Comparison of ENCODE assay signal across 11 cellular contexts in the genomic region with DNA sequence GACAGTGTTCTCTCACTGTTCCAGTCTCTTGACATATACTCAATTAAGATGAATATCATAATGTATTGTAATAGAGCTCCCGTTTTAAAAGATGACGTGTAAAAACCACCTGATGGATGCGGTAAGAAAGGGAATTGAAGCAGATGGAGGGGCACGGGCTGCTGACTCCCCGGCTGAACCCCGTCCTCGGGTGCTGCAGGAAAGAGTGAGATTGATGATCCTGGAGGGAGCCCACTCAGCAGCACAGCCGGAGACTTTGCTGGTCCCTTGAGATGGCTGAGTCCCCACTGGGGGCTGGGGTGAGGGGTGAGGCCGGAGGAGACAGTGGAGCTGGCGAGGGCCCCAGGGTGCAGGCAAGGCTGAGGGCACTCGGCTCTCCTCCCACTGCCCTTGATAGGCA.
A peak's percentile ranks its signal among the peaks of the same experiment; 100 is the strongest.
DNase-seq lines count a peak whose midpoint lies in the region; ATAC-seq and TF ChIP-seq lines count a peak whose summit lies in the region.
"Had no signal": no experiment of that assay in that cellular context is flagged by ENCODE, and none has a peak within 500 bp of the region (broad histone marks: within the 10 kb centered on the region; RNA-seq: fewer than 3 reads in every experiment).

No MANE protein-coding gene starts in this region.

- intact Hi-C loops in activated CD8-positive, alpha-beta T cell treated with anti-CD3 and anti-CD28 coated beads for 36 hours (cut with micrococcal nuclease) = loop anchor here (5.0 kb wide), 1 partner anchor 95 kb away; no protein-coding TSS in a partner anchor
- intact Hi-C loops in body of pancreas (cut with DNase I) = no loop called here
- intact Hi-C loops in tibial artery (cut with DNase I; ENCODE audit: low total_unique reads) = no loop called here

- peaks cover 7% of the 10 kb centered on the region for H3K36me3 Mint-ChIP-seq in CD4-positive, CD25-positive, alpha-beta regulatory T cell
- H3K36me3 Mint-ChIP-seq in activated CD8-positive, alpha-beta T cell treated with anti-CD3 and anti-CD28 coated beads for 36 hours (ENCODE audit: low read depth) = peaks cover 44% of the 10 kb centered on the region
- H3K36me3 Mint-ChIP-seq: naive B cell had no signal

- CTCF ChIA-PET in HEK293 (lab: Yijun Ruan, JAX) = interaction anchor here (0.6 kb wide), 1 partner anchor 17 kb away, joined by 5 read pairs; no protein-coding TSS in a partner anchor
- CTCF ChIA-PET in activated CD8-positive, alpha-beta T cell treated with anti-CD3 and anti-CD28 coated beads for 36 hours (lab: Charles Lee) = interaction anchor here (0.7 to 1.7 kb wide), 6 partner anchors 19 to 137 kb away, joined by 3 to 5 read pairs (median 3); no protein-coding TSS in a partner anchor

- H3K36me3 ChIP-seq in CD4-positive, CD25-positive, alpha-beta regulatory T cell (ENCODE audit: control insufficient read depth, insufficient read depth, low read length) = no peaks in the 10 kb centered on the region
- peaks cover 0 to 12% of the 10 kb centered on the region in 2 experiments; a peak in 2 of 3 replicates for H3K36me3 ChIP-seq in HEK293 (ENCODE audit: control insufficient read depth in 2 of 2, insufficient read depth in 1 of 2, low read length in 2 of 2)
- peaks cover 7% of the 10 kb centered on the region for H3K36me3 ChIP-seq in mesodermal cell (ENCODE audit: control insufficient read depth, insufficient read depth, low read length)
- H3K36me3 ChIP-seq in body of pancreas (replicated peaks in 1 of 2; ENCODE audit: insufficient read depth in 1 of 2, low read depth in 2 of 2) = no peaks in the 10 kb centered on the region
- peaks cover 0 to 7% (median 5%) of the 10 kb centered on the region in 3 donors for H3K36me3 ChIP-seq in tibial artery

- TF ChIP-seq CTCF in HEK293 (tag by site-specific recombination; IDR thresholded peaks at IDR 0.05) (no peak), body of pancreas (IDR thresholded peaks at IDR 0.05) (no peak), tibial artery (IDR thresholded peaks at IDR 0.05) (no peak)
- no peak for TF ChIP-seq CTCF in activated CD8-positive, alpha-beta T cell treated with anti-CD3 and anti-CD28 coated beads for 36 hours (IDR thresholded peaks at IDR 0.05)

- peak overlapping the region; percentile 71 for H3K4me3 ChIP-seq in CD4-positive, CD25-positive, alpha-beta regulatory T cell (ENCODE audit: low read depth, low read length)
- no peak overlapping the region for H3K4me3 ChIP-seq in HEK293 (ENCODE audit: low read depth, low read length)
- no peak overlapping the region for H3K4me3 ChIP-seq in mesodermal cell (ENCODE audit: extremely low read depth, insufficient read depth, low read length, poor library complexity, severe bottlenecking)
- no peak overlapping the region for H3K4me3 ChIP-seq in body of pancreas
- H3K4me3 ChIP-seq in tibial artery = no peak overlapping the region
- H3K4me3 ChIP-seq: skin epidermis had no signal

- no peak for DNase-seq in CD4-positive, CD25-positive, alpha-beta regulatory T cell
- no peak for DNase-seq in activated CD8-positive, alpha-beta T cell treated with anti-CD3 and anti-CD28 coated beads for 36 hours
- DNase-seq in body of pancreas = no peak
- DNase-seq in cerebellar nuclear complex (lab: John Stamatoyannopoulos, UW) = no peak
- DNase-seq in tibial artery = no peak
- DNase-seq: naive B cell, NCI-H524 had no signal

- peak overlapping the region; percentile 84 to 92 (median 89) for H3K27ac Mint-ChIP-seq in CD4-positive, CD25-positive, alpha-beta regulatory T cell
- peak overlapping the region; percentile 99 for H3K27ac Mint-ChIP-seq in activated CD8-positive, alpha-beta T cell treated with anti-CD3 and anti-CD28 coated beads for 36 hours

- ATAC-seq in CD4-positive, CD25-positive, alpha-beta regulatory T cell (ENCODE audit: low read depth in 2 of 2) = no peak
- ATAC-seq in activated CD8-positive, alpha-beta T cell treated with anti-CD3 and anti-CD28 coated beads for 36 hours = no peak
- ATAC-seq in body of pancreas = no peak
- ATAC-seq in HG03280 (IDR thresholded peaks at IDR 0.05; ENCODE audit: unreplicated experiment) = no peak

- H3K27ac ChIP-seq in CD4-positive, CD25-positive, alpha-beta regulatory T cell (ENCODE audit: insufficient read depth, low read length, poor library complexity, severe bottlenecking) = peak overlapping the region; percentile 55
- H3K27ac ChIP-seq in HEK293 (ENCODE audit: extremely low read depth, low read depth, low read length) (no peak overlapping the region), mesodermal cell (ENCODE audit: low read depth, low read length, severe bottlenecking) (peak overlapping the region; percentile 57), body of pancreas (no peak overlapping the region), tibial artery (no peak overlapping the region)

- no peaks in the 10 kb centered on the region for H3K27me3 Mint-ChIP-seq in CD4-positive, CD25-positive, alpha-beta regulatory T cell
- no peaks in the 10 kb centered on the region for H3K27me3 Mint-ChIP-seq in activated CD8-positive, alpha-beta T cell treated with anti-CD3 and anti-CD28 coated beads for 36 hours
- H3K27me3 Mint-ChIP-seq: naive B cell had no signal

- H3K27me3 ChIP-seq in CD4-positive, CD25-positive, alpha-beta regulatory T cell (ENCODE audit: control insufficient read depth, insufficient read depth, low read length) = no peaks in the 10 kb centered on the region
- no peaks in the 10 kb centered on the region for H3K27me3 ChIP-seq in body of pancreas
- no peaks in the 10 kb centered on the region for H3K27me3 ChIP-seq in tibial artery

- TF ChIP-seq POLR2A in body of pancreas (IDR thresholded peaks at IDR 0.05) = no peak

- H3K4me1 ChIP-seq in CD4-positive, CD25-positive, alpha-beta regulatory T cell (ENCODE audit: control insufficient read depth, insufficient read depth, low read length, poor library complexity, severe bottlenecking) = peaks cover 66% of the 10 kb centered on the region
- H3K4me1 ChIP-seq in HEK293 (ENCODE audit: control insufficient read depth, insufficient read depth, low read length) = peaks cover 6% of the 10 kb centered on the region; the same call in 1 of the 2 replicates
- peaks cover 31% of the 10 kb centered on the region for H3K4me1 ChIP-seq in mesodermal cell (ENCODE audit: control insufficient read depth, insufficient read depth, low read length, poor library complexity, severe bottlenecking)
- no peaks in the 10 kb centered on the region for H3K4me1 ChIP-seq in body of pancreas
- H3K4me1 ChIP-seq in tibial artery = no peaks in the 10 kb centered on the region

- POLR2A ChIA-PET in HEK293 (lab: Yijun Ruan, JAX) = no interaction called here
- POLR2A ChIA-PET in activated CD8-positive, alpha-beta T cell treated with anti-CD3 and anti-CD28 coated beads for 36 hours (lab: Charles Lee) = interaction anchor here (0.7 to 2.6 kb wide), 13 partner anchors 9 to 116 kb away, joined by 3 to 15 read pairs (median 3); no protein-coding TSS in a partner anchor

- H3K4me1 Mint-ChIP-seq in CD4-positive, CD25-positive, alpha-beta regulatory T cell = peaks cover 45 to 83% (median 51%) of the 10 kb centered on the region in 4 donors
- H3K4me1 Mint-ChIP-seq in activated CD8-positive, alpha-beta T cell treated with anti-CD3 and anti-CD28 coated beads for 36 hours (ENCODE audit: low read depth) = peaks cover 78% of the 10 kb centered on the region

- H3K4me3 Mint-ChIP-seq in CD4-positive, CD25-positive, alpha-beta regulatory T cell = peak overlapping the region; percentile 52 to 82 (median 66)
- H3K4me3 Mint-ChIP-seq in activated CD8-positive, alpha-beta T cell treated with anti-CD3 and anti-CD28 coated beads for 36 hours = peak overlapping the region; percentile 53

- no peaks in the 10 kb centered on the region for H3K9me3 ChIP-seq in CD4-positive, CD25-positive, alpha-beta regulatory T cell (ENCODE audit: control insufficient read depth in 2 of 2, low read length in 2 of 2)
- H3K9me3 ChIP-seq in HEK293 (ENCODE audit: control insufficient read depth, insufficient read depth, low read depth, low read length) = no peaks in the 10 kb centered on the region
- no peaks in the 10 kb centered on the region for H3K9me3 ChIP-seq in mesodermal cell (ENCODE audit: control insufficient read depth, low read length)
- H3K9me3 ChIP-seq in body of pancreas = no peaks in the 10 kb centered on the region
- no peaks in the 10 kb centered on the region for H3K9me3 ChIP-seq in tibial artery

- 97 to 98% methylated on average over 7 to 11 of the region's 11 CpGs for WGBS in mesodermal cell (ENCODE audit: insufficient coverage in 2 of 2), 2 experiments
- WGBS in body of pancreas, 2 donors = 77 to 89% methylated on average over 9 to 11 of the region's 11 CpGs

- H3K9me3 Mint-ChIP-seq in CD4-positive, CD25-positive, alpha-beta regulatory T cell = peaks cover 0 to 2% (median 0%) of the 10 kb centered on the region in 7 donors
- H3K9me3 Mint-ChIP-seq in activated CD8-positive, alpha-beta T cell treated with anti-CD3 and anti-CD28 coated beads for 36 hours = no peaks in the 10 kb centered on the region
- H3K9me3 Mint-ChIP-seq: naive B cell had no signal

TF ChIP-seq in HEK293, 187 proteins besides CTCF, POLR2A, EP300 and RAD21:
- TF ChIP-seq ZIC2 (tag by site-specific recombination; IDR thresholded peaks at IDR 0.05) (peak; percentile 59; the same call in 1 of the 2 replicates), ZNF623 (tag by site-specific recombination; IDR thresholded peaks at IDR 0.05) (no peak)

Comparison
In these comparisons a context has a peak if more than half of its experiments do, and no peak if none do; other contexts are left out.
1. H3K27ac ChIP-seq: peak in CD4-positive, CD25-positive, alpha-beta regulatory T cell (single experiment) and mesodermal cell (single experiment); none in HEK293 (single experiment), body of pancreas (0 of 4) and tibial artery (0 of 2).